Comparison of ENCODE assay signal across 13 cellular contexts in the genomic region with DNA sequence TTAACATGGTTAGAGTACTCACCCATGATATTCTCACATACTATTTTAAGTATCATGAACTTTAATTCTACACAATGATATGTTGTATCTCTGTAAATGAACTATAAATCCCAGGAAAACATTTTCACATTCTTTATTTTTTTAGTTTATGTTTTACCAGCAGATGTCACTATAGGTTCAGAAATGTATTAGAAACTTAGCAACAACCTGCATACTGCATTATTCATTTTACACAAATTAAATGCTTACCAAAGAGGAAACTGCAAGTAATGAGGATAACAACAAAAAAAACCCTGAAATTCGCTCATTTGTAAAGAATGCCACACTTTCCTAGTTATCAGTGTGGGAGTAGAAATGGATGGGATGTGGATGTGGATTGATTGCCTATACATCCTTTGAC.
A peak's percentile ranks its signal among the peaks of the same experiment; 100 is the strongest.
DNase-seq lines count a peak whose midpoint lies in the region; ATAC-seq and TF ChIP-seq lines count a peak whose summit lies in the region.
"Had no signal": no experiment of that assay in that cellular context is flagged by ENCODE, and none has a peak within 500 bp of the region (broad histone marks: within the 10 kb centered on the region; RNA-seq: fewer than 3 reads in every experiment).

No MANE protein-coding gene starts in this region.

- peaks cover 27% of the 10 kb centered on the region for H3K4me1 Mint-ChIP-seq in CD14-positive monocyte

- H3K27me3 Mint-ChIP-seq in CD14-positive monocyte (ENCODE audit: low read depth in 3 of 3) = peaks cover 0 to 1% (median 0%) of the 10 kb centered on the region in 3 donors
- H3K27me3 Mint-ChIP-seq: stimulated activated memory B cell treated with anti-CD40 and anti-IgM and Interleukin-4, amounts not matched to agents 10 μg/mL and 1 μg/mL and 100 μg/mL, for 72 hours had no signal

- H4K20me1 ChIP-seq in GM23248 (ENCODE audit: insufficient read depth) = no peaks in the 10 kb centered on the region

- TF ChIP-seq CTCF in CD14-positive monocyte (IDR thresholded peaks at IDR 0.05) = peak; percentile 38

- no peak overlapping the region for H2AFZ ChIP-seq in GM23248

- peaks cover 72 to 79% of the 10 kb centered on the region in 2 donors for H3K36me3 Mint-ChIP-seq in CD14-positive monocyte

- no peaks in the 10 kb centered on the region for H3K27me3 ChIP-seq in GM23248 (replicated peaks; ENCODE audit: insufficient read depth)

- no peak for ATAC-seq in GM21515 (IDR thresholded peaks at IDR 0.05; ENCODE audit: unreplicated experiment)
- ATAC-seq in HG02973 (IDR thresholded peaks at IDR 0.05; ENCODE audit: unreplicated experiment) = no peak
- no peak for ATAC-seq in GM21423 (IDR thresholded peaks at IDR 0.05; ENCODE audit: unreplicated experiment)
- ATAC-seq: stimulated activated memory B cell treated with anti-CD40 and anti-IgM and Interleukin-4, amounts not matched to agents 10 μg/mL and 1 μg/mL and 100 μg/mL, for 72 hours had no signal

- H3K27ac Mint-ChIP-seq in CD14-positive monocyte = no peak overlapping the region
- H3K27ac Mint-ChIP-seq: stimulated activated memory B cell treated with anti-CD40 and anti-IgM and Interleukin-4, amounts not matched to agents 10 μg/mL and 1 μg/mL and 100 μg/mL, for 72 hours had no signal

- no peaks in the 10 kb centered on the region for H3K4me1 ChIP-seq in GM23248 (ENCODE audit: insufficient read depth)

- no peaks in the 10 kb centered on the region for H3K9me3 Mint-ChIP-seq in CD14-positive monocyte
- H3K9me3 Mint-ChIP-seq: stimulated activated memory B cell treated with anti-CD40 and anti-IgM and Interleukin-4, amounts not matched to agents 10 μg/mL and 1 μg/mL and 100 μg/mL, for 72 hours had no signal

- H3K27ac ChIP-seq in GM23248 (peak overlapping the region; percentile 11; the same call in 1 of the 2 replicates), cingulate gyrus (ENCODE audit: low read depth, low read length) (peak overlapping the region; percentile 20)

- no peak overlapping the region for H3K4me3 Mint-ChIP-seq in CD14-positive monocyte
- H3K4me3 Mint-ChIP-seq: stimulated activated memory B cell treated with anti-CD40 and anti-IgM and Interleukin-4, amounts not matched to agents 10 μg/mL and 1 μg/mL and 100 μg/mL, for 72 hours had no signal

- no peak overlapping the region for H3K4me3 ChIP-seq in GM23248

- 96% methylated on average over 1 of the region's 1 CpG for WGBS in GM23248 (ENCODE audit: low coverage in 1 of 2, low lambda C conversion rate in 2 of 2, missing lambda C conversion rate in 2 of 2), 2 experiments

- no peak overlapping the region for H3K4me2 ChIP-seq in GM23248 (ENCODE audit: unreplicated experiment)

- H3K9me3 ChIP-seq in GM23248 (ENCODE audit: low read depth) = no peaks in the 10 kb centered on the region

- H3K36me3 ChIP-seq in GM23248 (ENCODE audit: low read depth) = peaks cover 94% of the 10 kb centered on the region

- in situ Hi-C loops in GM23248 (cut with MboI) = no loop called here

- H3K9ac ChIP-seq in GM23248 = no peak overlapping the region

- DNase-seq in CD14-positive monocyte (ENCODE audit: low spot score) (no peak), GM23248 (peak; percentile 26), NCI-H774 (lab: John Stamatoyannopoulos, UW) (peak; percentile 8), NCI-H69 (lab: John Stamatoyannopoulos, UW) (no peak)
- DNase-seq: activated CD4-positive, CD25-positive, alpha-beta regulatory T cell treated with anti-CD3 and anti-CD28 coated beads, Interleukin-2, amount 50 U/mL, for 72 hours; cerebellar nuclear complex; foreskin melanocyte; NCI-H187 had no signal

- no peaks in the 10 kb centered on the region for H3K9me2 ChIP-seq in GM23248 (ENCODE audit: insufficient read depth)

- H3K79me2 ChIP-seq in GM23248 (ENCODE audit: insufficient read depth) = peaks cover 98% of the 10 kb centered on the region

- peaks cover 88% of the 10 kb centered on the region for H3F3A ChIP-seq in GM23248 (ENCODE audit: insufficient read depth)

- intact Hi-C loops in CD14-positive monocyte (cut with micrococcal nuclease) = no loop called here

Comparison
In these comparisons a context has a peak if more than half of its experiments do, and no peak if none do; other contexts are left out.
1. DNase-seq: peak in GM23248 (single experiment) and NCI-H774 (single experiment); none in CD14-positive monocyte (single experiment) and NCI-H69 (single experiment).